In the genomic region with DNA sequence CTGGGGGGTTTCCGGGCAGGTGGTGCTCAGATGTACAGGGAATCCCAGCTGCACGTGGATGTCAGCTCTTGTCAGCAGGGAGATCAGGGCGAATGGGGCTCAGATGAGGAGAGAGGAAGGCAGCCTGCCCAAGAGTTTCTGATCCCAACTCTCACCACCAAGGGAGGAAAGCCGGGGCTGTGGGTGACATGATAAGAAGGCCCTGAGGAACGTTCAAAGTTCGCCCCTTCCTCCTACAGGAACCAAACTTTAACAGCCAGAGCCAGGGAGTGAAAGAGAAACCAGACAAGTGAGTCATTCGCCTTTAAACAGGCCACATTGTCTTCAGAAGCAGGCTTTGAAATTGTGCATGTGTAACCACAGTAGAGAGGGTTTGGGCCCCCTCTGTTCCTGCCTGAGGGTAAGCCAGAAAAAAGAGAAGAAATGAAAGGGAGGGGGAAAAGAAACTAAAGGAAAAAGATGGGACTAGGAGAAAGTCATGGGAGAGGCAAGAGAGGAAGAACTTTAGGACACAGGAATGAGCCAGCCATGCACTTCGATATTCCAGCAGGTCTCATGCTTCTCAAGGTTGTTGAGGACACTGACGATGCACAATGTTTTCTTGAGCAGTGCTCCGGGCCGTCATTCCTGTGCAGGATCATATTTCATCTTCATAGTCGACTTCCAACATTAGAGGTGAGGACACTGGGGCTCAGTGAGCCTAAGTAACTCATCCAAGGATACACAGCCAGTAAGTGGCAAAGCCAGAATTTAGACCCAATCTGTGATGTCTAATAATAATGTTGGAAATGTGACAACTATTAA, we compare ENCODE assay signal across 9 cellular contexts.
A peak's percentile ranks its signal among the peaks of the same experiment; 100 is the strongest.
DNase-seq lines count a peak whose midpoint lies in the region; ATAC-seq, FAIRE-seq and TF ChIP-seq lines count a peak whose summit lies in the region.
"Had no signal": no experiment of that assay in that cellular context is flagged by ENCODE, and none has a peak within 500 bp of the region (broad histone marks: within the 10 kb centered on the region; RNA-seq: fewer than 3 reads in every experiment).

No MANE protein-coding gene starts in this region.

- peak overlapping the region; percentile 88 for H3K4me2 ChIP-seq in keratinocyte (ENCODE audit: control insufficient read depth, extremely low read depth, insufficient read depth, low read depth, low read length)

- H3K36me3 ChIP-seq in RWPE2 (ENCODE audit: low read depth) (no peaks in the 10 kb centered on the region), keratinocyte (ENCODE audit: control insufficient read depth in 2 of 2, extremely low read depth in 1 of 2, insufficient read depth in 2 of 2, low read length in 2 of 2) (no peaks in the 10 kb centered on the region)

- peak overlapping the region; percentile 40 for H3K27ac ChIP-seq in RWPE2 (ENCODE audit: poor library complexity, severe bottlenecking)
- H3K27ac ChIP-seq in keratinocyte (ENCODE audit: control insufficient read depth, insufficient read depth, low read length): peak overlapping the region; percentile 93

- H3K4me3 ChIP-seq in RWPE2 (ENCODE audit: severe bottlenecking) (no peak overlapping the region), keratinocyte (ENCODE audit: control insufficient read depth in 2 of 3, extremely low read depth in 1 of 3, insufficient read depth in 2 of 3, low read depth in 1 of 3, low read length in 3 of 3) (peak overlapping the region in 1 of 3 experiments; percentile 30)

- dilution Hi-C loops in keratinocyte (cut with MboI; ENCODE audit: extremely low pct_ligation_motif_present, low sequenced_read_pairs): no loop called here

- no peaks in the 10 kb centered on the region for H3K27me3 Mint-ChIP-seq in activated CD4-positive, alpha-beta T cell treated with anti-CD3 and anti-CD28 coated beads, Interleukin-2, amount 10 ng/mL, durations not matched to agents 24 days and 14 days
- H3K27me3 Mint-ChIP-seq: CD4-positive, CD25-positive, alpha-beta regulatory T cell had no signal

- TF ChIP-seq CTCF in RWPE2 (IDR thresholded peaks at IDR 0.05; ENCODE audit: poor library complexity, severe bottlenecking): no peak
- TF ChIP-seq CTCF in keratinocyte (optimal IDR thresholded peaks at IDR 0.05 in 1 of 3, IDR thresholded peaks at IDR 0.05 in 1 of 3, conservative IDR thresholded peaks at IDR 0.05 in 1 of 3; ENCODE audit: extremely low read depth in 1 of 3, insufficient read depth in 2 of 3, low read length in 3 of 3): no peak

- H3K36me3 Mint-ChIP-seq in activated CD4-positive, alpha-beta T cell treated with anti-CD3 and anti-CD28 coated beads, Interleukin-2, amount 10 ng/mL, durations not matched to agents 24 days and 14 days (ENCODE audit: low read depth): no peaks in the 10 kb centered on the region
- H3K36me3 Mint-ChIP-seq: CD4-positive, CD25-positive, alpha-beta regulatory T cell had no signal

- H3K4me1 Mint-ChIP-seq in activated CD4-positive, alpha-beta T cell treated with anti-CD3 and anti-CD28 coated beads, Interleukin-2, amount 10 ng/mL, durations not matched to agents 24 days and 14 days: peaks cover 10% of the 10 kb centered on the region
- H3K4me1 Mint-ChIP-seq: CD4-positive, CD25-positive, alpha-beta regulatory T cell had no signal

- H3K4me1 ChIP-seq in RWPE2 (ENCODE audit: insufficient read depth, poor library complexity, severe bottlenecking) (peaks cover 10% of the 10 kb centered on the region), keratinocyte (ENCODE audit: control insufficient read depth, extremely low read depth, insufficient read depth, low read length) (peaks cover 18% of the 10 kb centered on the region)

- H3K27me3 ChIP-seq in RWPE2 (ENCODE audit: insufficient read depth, poor library complexity, severe bottlenecking) (no peaks in the 10 kb centered on the region), keratinocyte (ENCODE audit: control insufficient read depth, extremely low read depth, insufficient read depth, low read length) (no peaks in the 10 kb centered on the region)

- DNase-seq in activated CD4-positive, alpha-beta T cell treated with anti-CD3 and anti-CD28 coated beads, Interleukin-2, amount 10 ng/mL, durations not matched to agents 24 days and 14 days: peak; percentile 59
- no peak for DNase-seq in activated CD4-positive, alpha-beta T cell treated with anti-CD3 and anti-CD28 coated beads, Interleukin-2, amount 50 U/mL, for 4 hours
- DNase-seq in RWPE2 (ENCODE audit: low spot score) (no peak), keratinocyte (ENCODE audit: low read depth, low spot score) (peak; percentile 32), KG1 (lab: John Stamatoyannopoulos, UW) (no peak), posterior vena cava (ENCODE audit: low spot score) (no peak), globus pallidus (ENCODE audit: low spot score) (no peak)
- DNase-seq: CD4-positive, CD25-positive, alpha-beta regulatory T cell had no signal

- peak overlapping the region; percentile 78 for H3K9ac ChIP-seq in keratinocyte (ENCODE audit: control insufficient read depth, extremely low read depth, insufficient read depth, low read length)

- H3K27ac Mint-ChIP-seq in activated CD4-positive, alpha-beta T cell treated with anti-CD3 and anti-CD28 coated beads, Interleukin-2, amount 10 ng/mL, durations not matched to agents 24 days and 14 days: no peak overlapping the region
- H3K27ac Mint-ChIP-seq: CD4-positive, CD25-positive, alpha-beta regulatory T cell had no signal

- peak; percentile 86 for FAIRE-seq in keratinocyte (lab: Jason Lieb, UNC)

- ATAC-seq in HG02973 (IDR thresholded peaks at IDR 0.05; ENCODE audit: unreplicated experiment): peak; percentile 69
- peak; percentile 96 for ATAC-seq in RWPE2 (ENCODE audit: low read depth)

- H3K4me3 Mint-ChIP-seq in activated CD4-positive, alpha-beta T cell treated with anti-CD3 and anti-CD28 coated beads, Interleukin-2, amount 10 ng/mL, durations not matched to agents 24 days and 14 days: no peak overlapping the region
- H3K4me3 Mint-ChIP-seq: CD4-positive, CD25-positive, alpha-beta regulatory T cell had no signal

- no peaks in the 10 kb centered on the region for H3K9me1 ChIP-seq in keratinocyte (ENCODE audit: control insufficient read depth, extremely low read depth, insufficient read depth, low read length)

- H3K9me3 ChIP-seq in RWPE2 (ENCODE audit: severe bottlenecking) (no peaks in the 10 kb centered on the region), keratinocyte (ENCODE audit: control insufficient read depth, low read depth, low read length) (no peaks in the 10 kb centered on the region)

- intact Hi-C loops in activated CD4-positive, alpha-beta T cell treated with anti-CD3 and anti-CD28 coated beads, Interleukin-2, amount 10 ng/mL, durations not matched to agents 24 days and 14 days (cut with micrococcal nuclease): loop anchor here (1.0 kb wide), 1 partner anchor 21 kb away; no protein-coding TSS in a partner anchor
- intact Hi-C loops in posterior vena cava (cut with DNase I): no loop called here

- H3K79me2 ChIP-seq in keratinocyte (ENCODE audit: control insufficient read depth, insufficient read depth, low read length): no peaks in the 10 kb centered on the region

- peak overlapping the region; percentile 82 for H2AFZ ChIP-seq in keratinocyte (ENCODE audit: control insufficient read depth, low read length)

- H3K9me3 Mint-ChIP-seq in activated CD4-positive, alpha-beta T cell treated with anti-CD3 and anti-CD28 coated beads, Interleukin-2, amount 10 ng/mL, durations not matched to agents 24 days and 14 days: peaks cover 15% of the 10 kb centered on the region

- H4K20me1 ChIP-seq in keratinocyte (ENCODE audit: control insufficient read depth, extremely low read depth, insufficient read depth, low read length): no peaks in the 10 kb centered on the region

Comparison
In these comparisons a context has a peak if more than half of its experiments do, and no peak if none do; other contexts are left out.
1. DNase-seq: peak in activated CD4-positive, alpha-beta T cell treated with anti-CD3 and anti-CD28 coated beads, Interleukin-2, amount 10 ng/mL, durations not matched to agents 24 days and 14 days (single experiment) and keratinocyte (single experiment); none in activated CD4-positive, alpha-beta T cell treated with anti-CD3 and anti-CD28 coated beads, Interleukin-2, amount 50 U/mL, for 4 hours (0 of 2), RWPE2 (single experiment), KG1 (single experiment), posterior vena cava (single experiment) and globus pallidus (single experiment).